Comparison of ENCODE assay signal across 2 cellular contexts in genomic region chr6:36955671-36956070, GRCh38.
TF ChIP-seq lines count a peak whose summit lies in the region.

No MANE protein-coding gene starts in this region.

TF ChIP-seq in SK-N-SH treated with all-trans-retinoic acid at 6 μM for 48 hours, 23 proteins besides CTCF, POLR2A, EP300 and RAD21:
- TF ChIP-seq ZNF8 (CRISPR knock-in tag; IDR thresholded peaks at IDR 0.05) = no peak
- no peak for TF ChIP-seq ISL1 (CRISPR knock-in tag; IDR thresholded peaks at IDR 0.05)
- no peak for TF ChIP-seq BACH2 (CRISPR knock-in tag; IDR thresholded peaks at IDR 0.05; ENCODE audit: borderline replicate concordance)
- TF ChIP-seq SNAI2 (CRISPR knock-in tag; IDR thresholded peaks at IDR 0.05) = no peak
- TF ChIP-seq ZNF70 (CRISPR knock-in tag; IDR thresholded peaks at IDR 0.05) = no peak
- TF ChIP-seq PPARA (CRISPR knock-in tag; IDR thresholded peaks at IDR 0.05; ENCODE audit: borderline replicate concordance) = no peak

TF ChIP-seq in SK-N-SH, 30 proteins besides CTCF, POLR2A, EP300 and RAD21:
- no peak for TF ChIP-seq ZBTB33 (IDR thresholded peaks at IDR 0.05; ENCODE audit: borderline replicate concordance, low read depth)
- no peak for TF ChIP-seq TEAD4 (IDR thresholded peaks at IDR 0.05; ENCODE audit: borderline replicate concordance, insufficient read depth)
- TF ChIP-seq PBX3 (IDR thresholded peaks at IDR 0.05) = no peak
- TF ChIP-seq ELF1 (IDR thresholded peaks at IDR 0.05) = no peak
- no peak for TF ChIP-seq JUND (IDR thresholded peaks at IDR 0.05)
- TF ChIP-seq TCF12 (IDR thresholded peaks at IDR 0.05) = no peak
- TF ChIP-seq GATA2 (CRISPR knock-in tag; IDR thresholded peaks at IDR 0.05) = no peak
- TF ChIP-seq MXI1 (IDR thresholded peaks at IDR 0.05; ENCODE audit: low read depth, low read length) = no peak
- no peak for TF ChIP-seq GABPA (IDR thresholded peaks at IDR 0.05; ENCODE audit: low read depth)
